In the genomic region with DNA sequence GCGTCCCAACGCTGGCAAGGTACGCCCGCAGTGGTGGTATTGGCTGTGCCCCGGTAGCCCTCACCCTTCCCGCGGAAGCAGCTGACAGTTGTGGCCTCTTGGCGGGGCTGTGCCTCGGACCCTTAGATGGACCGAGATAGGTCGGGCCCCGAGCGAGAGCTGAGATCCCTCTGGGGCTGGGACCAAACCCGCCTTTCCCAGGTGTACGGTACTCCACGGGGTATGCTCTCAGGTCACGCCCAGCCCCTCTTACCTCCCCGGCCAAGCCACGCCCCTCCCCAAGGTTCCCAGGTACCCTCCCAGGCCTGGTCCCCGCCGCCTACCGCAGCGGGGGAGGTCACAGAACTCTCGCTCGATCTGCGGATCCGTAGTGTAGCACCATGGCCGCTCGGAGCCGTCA, we compare ENCODE assay signal across 8 cellular contexts. TPM values are rescaled to one million over a fixed set of nuclear protein-coding genes. Genes with fewer than 3 reads are reported as not detected.
A peak's percentile ranks its signal among the peaks of the same experiment; 100 is the strongest.
DNase-seq lines count a peak whose midpoint lies in the region; ATAC-seq and TF ChIP-seq lines count a peak whose summit lies in the region.
"Not testable (repeated sequence)": the region's sequence is repeated elsewhere in the genome, so short reads cannot be mapped to it uniquely, and the experiment has no call there.

No MANE protein-coding gene starts in this region.

- peaks cover 21 to 49% (median 30%) of the 10 kb centered on the region in 3 donors for H3K4me1 Mint-ChIP-seq in CD8-positive, alpha-beta memory T cell
- peaks cover 20% of the 10 kb centered on the region for H3K4me1 Mint-ChIP-seq in memory B cell

- H3K27me3 Mint-ChIP-seq in CD8-positive, alpha-beta memory T cell; memory B cell: not testable (repeated sequence)

- not testable (repeated sequence) for H3K27me3 ChIP-seq in CD8-positive, alpha-beta memory T cell (ENCODE audit: insufficient read depth, low read length, poor library complexity, severe bottlenecking); WERI-Rb-1 (ENCODE audit: insufficient read depth, low read depth, severe bottlenecking); thyroid gland

- not testable (repeated sequence) for H3K36me3 ChIP-seq in CD8-positive, alpha-beta memory T cell (ENCODE audit: insufficient read depth, low read length); thyroid gland
- H3K36me3 ChIP-seq in WERI-Rb-1: peaks cover 25% of the 10 kb centered on the region

- peaks cover 0 to 42% (median 2%) of the 10 kb centered on the region in 3 donors for H3K36me3 Mint-ChIP-seq in CD8-positive, alpha-beta memory T cell
- H3K36me3 Mint-ChIP-seq in memory B cell: peaks cover 14% of the 10 kb centered on the region

- peak overlapping the region in 6 of 7 donors; percentile 48 to 74 (median 70) for H3K4me3 Mint-ChIP-seq in CD8-positive, alpha-beta memory T cell
- peak overlapping the region; percentile 54 for H3K4me3 Mint-ChIP-seq in memory B cell

- DNase-seq in CD8-positive, alpha-beta memory T cell: peak; percentile 11 to 66 (median 32)
- DNase-seq in WERI-Rb-1 (peak; percentile 35), ecto neural progenitor cell (ENCODE audit: low spot score) (peak; percentile 78), thyroid gland (peak; percentile 95 to 96)
- DNase-seq in activated naive CD4-positive, alpha-beta T cell treated with Interleukin-2 at 50 U/mL for 16 hours: peak; percentile 38
- DNase-seq in left ventricle myocardium superior; memory B cell (ENCODE audit: low spot score in 2 of 2); retinal pigment epithelial cell (ENCODE audit: low read depth): not testable (repeated sequence)

- WGBS in thyroid gland, 2 donors: 0% methylated on average over 3 of the region's 30 CpGs; no CpG with 5 or more reads in 1 of the 2 donors

- TF ChIP-seq POLR2A in thyroid gland (IDR thresholded peaks at IDR 0.05): peak in 1 of 2 donors; percentile 46

- intact Hi-C loops in left ventricle myocardium superior (cut with micrococcal nuclease); thyroid gland (cut with DNase I): not testable (repeated sequence)

- not testable (repeated sequence) for H3K27ac ChIP-seq in CD8-positive, alpha-beta memory T cell (ENCODE audit: low read depth, low read length); WERI-Rb-1
- peak overlapping the region in 1 of 3 donors; percentile 49 for H3K27ac ChIP-seq in thyroid gland

- ATAC-seq in left ventricle myocardium superior (peak; percentile 3), memory B cell (ENCODE audit: low read depth) (peak; percentile 11)

- not testable (repeated sequence) for TF ChIP-seq CTCF in WERI-Rb-1 (IDR thresholded peaks at IDR 0.05; ENCODE audit: low read depth, low read length); retinal pigment epithelial cell (conservative IDR thresholded peaks at IDR 0.05; ENCODE audit: low read depth, low read length); thyroid gland (IDR thresholded peaks at IDR 0.05)

- not testable (repeated sequence) for H3K9me3 ChIP-seq in CD8-positive, alpha-beta memory T cell (ENCODE audit: low read length); WERI-Rb-1 (ENCODE audit: severe bottlenecking); thyroid gland

- CTCF ChIA-PET in CD8-positive, alpha-beta memory T cell (lab: Charles Lee): not testable (repeated sequence)

- H3K9me3 Mint-ChIP-seq in CD8-positive, alpha-beta memory T cell; memory B cell: not testable (repeated sequence)

- peaks cover 18% of the 10 kb centered on the region for H3K4me1 ChIP-seq in CD8-positive, alpha-beta memory T cell (ENCODE audit: insufficient read depth, low read length)
- peaks cover 33 to 64% of the 10 kb centered on the region in 2 donors for H3K4me1 ChIP-seq in thyroid gland

- not testable (repeated sequence) for H3K27ac Mint-ChIP-seq in CD8-positive, alpha-beta memory T cell; memory B cell

- POLR2A ChIA-PET in CD8-positive, alpha-beta memory T cell (lab: Charles Lee): not testable (repeated sequence)

- peak overlapping the region; percentile 39 for H3K4me3 ChIP-seq in CD8-positive, alpha-beta memory T cell (ENCODE audit: low read length)
- peak overlapping the region; percentile 38 for H3K4me3 ChIP-seq in WERI-Rb-1 (ENCODE audit: low read depth, low read length)
- H3K4me3 ChIP-seq in retinal pigment epithelial cell (ENCODE audit: low read length): peak overlapping the region; percentile 44
- H3K4me3 ChIP-seq in thyroid gland (replicated peaks in 1 of 3): peak overlapping the region in 1 of 3 donors; percentile 23

RNA-seq across cellular contexts. Expression of gene MST1, which starts 2.9 kb away (rescaled TPM):
- total RNA-seq in CD8-positive, alpha-beta memory T cell: 1 to 10 TPM; 6.0 to 8.5 TPM
- polyA plus RNA-seq in CD8-positive, alpha-beta memory T cell: 0.31 TPM
- 6.6 TPM for total RNA-seq in left ventricle myocardium superior
- 10 to 100 TPM; 21.5 to 43.5 (median 40.7) TPM for total RNA-seq in thyroid gland

RNA-seq across cellular contexts. Expression of gene RNF123, which starts 3.0 kb away (rescaled TPM):
- 10 to 100 TPM; 38.8 to 43.7 TPM for total RNA-seq in CD8-positive, alpha-beta memory T cell
- polyA plus RNA-seq in CD8-positive, alpha-beta memory T cell: 20.7 TPM
- total RNA-seq in left ventricle myocardium superior (45.3 TPM), thyroid gland (10 to 100 TPM; 25.9 to 36.8 (median 33.5) TPM)

RNA-seq across cellular contexts. Expression of gene APEH, which starts 12.2 kb away (rescaled TPM):
- total RNA-seq in CD8-positive, alpha-beta memory T cell: 100 to 1,000 TPM; 190 to 194 TPM
- polyA plus RNA-seq in CD8-positive, alpha-beta memory T cell: 119 TPM
- 113 TPM for total RNA-seq in left ventricle myocardium superior
- total RNA-seq in thyroid gland: 100 to 1,000 TPM in 3 of 4 donors, 10 to 100 TPM in 1; 92.2 to 219 (median 185) TPM

RNA-seq across cellular contexts. Expression of gene AMIGO3, which starts 33.1 kb away (rescaled TPM):
- under 1 TPM; 0.15 to 0.31 TPM for total RNA-seq in CD8-positive, alpha-beta memory T cell
- 1.5 TPM for polyA plus RNA-seq in CD8-positive, alpha-beta memory T cell
- total RNA-seq in left ventricle myocardium superior (not detected), thyroid gland (1 to 10 TPM in 2 of 4 donors, under 1 TPM in 2; 0.40 to 2.8 (median 1.0) TPM)

RNA-seq across cellular contexts. Expression of gene GMPPB, which starts 37.4 kb away (rescaled TPM):
- total RNA-seq in CD8-positive, alpha-beta memory T cell: 10 to 100 TPM; 52.6 to 53.8 TPM
- 24.6 TPM for polyA plus RNA-seq in CD8-positive, alpha-beta memory T cell
- 16.4 TPM for total RNA-seq in left ventricle myocardium superior
- 10 to 100 TPM; 28.5 to 85.6 (median 57.7) TPM for total RNA-seq in thyroid gland
